8 cellular contexts compared by ENCODE assay signal in the genomic region with DNA sequence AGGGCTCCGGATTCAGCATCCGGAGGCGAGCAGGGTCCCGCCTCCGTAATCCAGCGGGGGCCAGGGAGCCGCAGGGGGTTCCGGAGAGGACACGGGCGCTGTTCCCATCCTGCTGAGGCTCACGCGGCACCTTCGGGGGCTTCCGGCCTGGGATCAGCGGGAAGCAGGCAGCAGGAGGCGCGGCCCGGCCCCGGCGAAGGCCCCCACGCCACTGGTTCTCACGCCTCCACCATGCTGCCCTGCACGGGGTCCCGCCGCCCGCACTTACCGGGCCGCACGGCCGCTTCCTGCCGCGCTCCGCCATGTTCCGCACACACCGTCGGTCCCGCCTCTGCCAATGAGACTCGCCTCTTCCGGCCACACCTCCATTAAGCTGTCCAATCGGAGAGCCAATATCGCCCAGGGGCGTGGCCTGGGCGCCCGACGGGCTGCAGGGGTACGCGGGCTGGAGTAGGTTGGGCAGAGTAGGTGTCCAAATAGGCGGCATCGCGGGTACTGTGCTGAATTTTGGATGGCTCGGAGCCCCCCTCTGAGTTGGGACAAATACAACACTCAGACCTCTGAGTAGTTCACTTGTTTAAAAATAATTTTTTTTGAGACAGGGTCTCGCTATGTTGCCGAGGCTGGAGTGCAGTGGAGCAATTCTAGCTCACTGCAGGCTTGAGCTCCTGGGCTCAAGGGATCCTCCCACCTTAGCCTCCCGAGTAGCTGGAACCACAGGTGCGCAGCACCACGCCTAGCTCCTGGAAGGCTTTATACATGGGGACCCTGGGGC. TPM values are rescaled to one million over a fixed set of nuclear protein-coding genes. Genes with fewer than 3 reads are reported as not detected.
DNase-seq lines count a peak whose midpoint lies in the region; ATAC-seq and TF ChIP-seq lines count a peak whose summit lies in the region.

A gene with protein sequence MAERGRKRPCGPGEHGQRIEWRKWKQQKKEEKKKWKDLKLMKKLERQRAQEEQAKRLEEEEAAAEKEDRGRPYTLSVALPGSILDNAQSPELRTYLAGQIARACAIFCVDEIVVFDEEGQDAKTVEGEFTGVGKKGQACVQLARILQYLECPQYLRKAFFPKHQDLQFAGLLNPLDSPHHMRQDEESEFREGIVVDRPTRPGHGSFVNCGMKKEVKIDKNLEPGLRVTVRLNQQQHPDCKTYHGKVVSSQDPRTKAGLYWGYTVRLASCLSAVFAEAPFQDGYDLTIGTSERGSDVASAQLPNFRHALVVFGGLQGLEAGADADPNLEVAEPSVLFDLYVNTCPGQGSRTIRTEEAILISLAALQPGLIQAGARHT (minus strand): TSS at position 318 of the 775 bp plus-strand sequence. CDS start 14 bp downstream, at position 304.

- H4K20me1 ChIP-seq in OCI-LY3 (ENCODE audit: insufficient read depth, low read length), result no peaks in the 10 kb centered on the region

- H3K4me1 ChIP-seq in OCI-LY3 (ENCODE audit: low read length), result peaks cover 9% of the 10 kb centered on the region
- peaks cover 20% of the 10 kb centered on the region for H3K4me1 ChIP-seq in mononuclear cell (ENCODE audit: insufficient read depth, low read length)

- DNase-seq in D341Med (ENCODE audit: low spot score), result peak; percentile 98
- DNase-seq in HuH-7 (ENCODE audit: low spot score), result peak; percentile 98
- peak; percentile 93 for DNase-seq in activated T-cell treated with anti-CD3 and anti-CD28 coated beads for 24 hours (ENCODE audit: low read depth)
- peak; percentile 97 for DNase-seq in epidermal melanocyte (ENCODE audit: insufficient read length, low spot score)
- peak; percentile 82 to 86 for DNase-seq in stimulated activated CD8-positive, alpha-beta memory T cell treated with anti-CD3 and anti-CD28 coated beads, Interleukin-4, amount 100 ng/mL, for 1 hour (ENCODE audit: low read depth in 2 of 2, low spot score in 1 of 2)

- peak within 1 kb of the TSS; percentile 93 for H3K4me2 ChIP-seq in OCI-LY3 (ENCODE audit: low read length)

- H3K79me2 ChIP-seq in OCI-LY3 (ENCODE audit: low read length), result peaks cover 16% of the 10 kb centered on the region

- ATAC-seq in GM21515 (IDR thresholded peaks at IDR 0.05; ENCODE audit: unreplicated experiment), result peak; percentile 94

- peak within 1 kb of the TSS; percentile 43; the same call in 1 of the 2 replicates for H2AFZ ChIP-seq in OCI-LY3 (ENCODE audit: low read depth, low read length)

- no peak for TF ChIP-seq CTCF in OCI-LY3 (IDR thresholded peaks at IDR 0.05; ENCODE audit: low read depth, low read length)

- H3K27me3 ChIP-seq in OCI-LY3 (ENCODE audit: low read depth, low read length) (no peaks in the 10 kb centered on the region), mononuclear cell (ENCODE audit: insufficient read depth, low read length) (no peaks in the 10 kb centered on the region)

- H3K9me3 ChIP-seq in OCI-LY3 (ENCODE audit: insufficient read depth, low read length), result no peaks in the 10 kb centered on the region
- H3K9me3 ChIP-seq in mononuclear cell (ENCODE audit: low read depth, low read length), result no peaks in the 10 kb centered on the region

- H3K4me3 ChIP-seq in OCI-LY3 (ENCODE audit: low read length) (peak within 1 kb of the TSS; percentile 95), mononuclear cell (ENCODE audit: low read length) (peak within 1 kb of the TSS; percentile 81)

- peaks cover 10% of the 10 kb centered on the region for H3K36me3 ChIP-seq in OCI-LY3 (replicated peaks; ENCODE audit: low read depth, low read length)

- peak within 1 kb of the TSS; percentile 7; the same call in 1 of the 2 replicates for H3K27ac ChIP-seq in OCI-LY3 (ENCODE audit: low read length)

- peak within 1 kb of the TSS; percentile 87 for H3K9ac ChIP-seq in OCI-LY3 (ENCODE audit: low read length)

RNA-seq across cellular contexts. Expression of the gene that starts here (rescaled TPM):
- 8.0 TPM for total RNA-seq in mononuclear cell

Comparison
In these comparisons a context has a peak if more than half of its experiments do, and no peak if none do; other contexts are left out.
1. Peak in every context shown above with its lines: DNase-seq, ATAC-seq, H3K4me3 ChIP-seq and H3K27ac ChIP-seq.